ENCODE assay signal across 20 cellular contexts in genomic region chr13:51541037-51541436, GRCh38. TPM values are rescaled to one million over a fixed set of nuclear protein-coding genes. Genes with fewer than 3 reads are reported as not detected.
DNase-seq lines count a peak whose midpoint lies in the region; ATAC-seq and TF ChIP-seq lines count a peak whose summit lies in the region.
"Had no signal": no experiment of that assay in that cellular context is flagged by ENCODE, and none has a peak within 500 bp of the region (broad histone marks: within the 10 kb centered on the region; RNA-seq: fewer than 3 reads in every experiment).

No MANE protein-coding gene starts in this region.

- H3K27me3 Mint-ChIP-seq in HFFc6 (ENCODE audit: insufficient read depth) = no peaks in the 10 kb centered on the region; the same call in 1 of the 2 replicates

- TF ChIP-seq CTCF in 22Rv1 (IDR thresholded peaks at IDR 0.05) (no peak), gastroesophageal sphincter (IDR thresholded peaks at IDR 0.05) (no peak), HFFc6 (IDR thresholded peaks at IDR 0.05) (no peak)

- peak overlapping the region; percentile 10 for H3K9ac ChIP-seq in rectal smooth muscle tissue (ENCODE audit: low read length)

- no peak for TF ChIP-seq POLR2A in gastroesophageal sphincter (IDR thresholded peaks at IDR 0.05)

- ATAC-seq in gastroesophageal sphincter (no peak), HG03439 (IDR thresholded peaks at IDR 0.05; ENCODE audit: unreplicated experiment) (no peak)
- no peak for ATAC-seq in stimulated activated effector memory CD8-positive, alpha-beta T cell treated with anti-CD3 and anti-CD28 coated beads, Interleukin-12 subunit alpha, Interleukin-12 subunit beta, amount 100 ng/mL, for 72 hours

- H3K27ac ChIP-seq in 22Rv1 (peak overlapping the region; percentile 73; the same call in 1 of the 2 replicates), gastroesophageal sphincter (peak overlapping the region in 3 of 4 donors; percentile 21 to 57 (median 57)), rectal smooth muscle tissue (ENCODE audit: low read depth, low read length) (peak overlapping the region; percentile 42)

- H3K4me3 ChIP-seq in gastroesophageal sphincter = no peak overlapping the region
- H3K4me3 ChIP-seq in rectal smooth muscle tissue (ENCODE audit: low read length) = no peak overlapping the region
- H3K4me3 ChIP-seq: K562, MG63 had no signal

- H3K4me1 ChIP-seq in gastroesophageal sphincter (peaks cover 0 to 43% (median 10%) of the 10 kb centered on the region in 3 donors), rectal smooth muscle tissue (ENCODE audit: control insufficient read depth, insufficient read depth, low read length) (peaks cover 21% of the 10 kb centered on the region)

- TF ChIP-seq EP300 in gastroesophageal sphincter (IDR thresholded peaks at IDR 0.05) = no peak

- no peaks in the 10 kb centered on the region for H3K9me3 Mint-ChIP-seq in stimulated activated effector memory CD8-positive, alpha-beta T cell treated with anti-CD3 and anti-CD28 coated beads, Interleukin-12 subunit alpha, Interleukin-12 subunit beta, amount 100 ng/mL, for 72 hours
- no peaks in the 10 kb centered on the region for H3K9me3 Mint-ChIP-seq in HFFc6

- H3K4me1 Mint-ChIP-seq in stimulated activated effector memory CD8-positive, alpha-beta T cell treated with anti-CD3 and anti-CD28 coated beads, Interleukin-12 subunit alpha, Interleukin-12 subunit beta, amount 100 ng/mL, for 72 hours = peaks cover 16% of the 10 kb centered on the region
- peaks cover 31% of the 10 kb centered on the region for H3K4me1 Mint-ChIP-seq in HFFc6 (ENCODE audit: low read depth)

- DNase-seq in NCI-H82 (lab: John Stamatoyannopoulos, UW) (peak; percentile 75), HFFc6 (no peak)
- DNase-seq in activated CD4-positive, CD25-positive, alpha-beta regulatory T cell treated with anti-CD3 and anti-CD28 coated beads, Interleukin-2, amount 50 U/mL, for 72 hours = no peak
- no peak for DNase-seq in stimulated activated effector memory CD8-positive, alpha-beta T cell treated with anti-CD3 and anti-CD28 coated beads, Interleukin-12 subunit alpha, Interleukin-12 subunit beta, amount 100 ng/mL, for 72 hours (ENCODE audit: low spot score in 2 of 2)
- DNase-seq: CD4-positive, CD25-positive, alpha-beta regulatory T cell; DND-41; MG63; NCI-H1417; NCI-H1694 treated with DMSO at 0.1 percent for 48 hours; NCI-H2081 treated with DMSO at 0.1 percent for 48 hours; NCI-H2171 treated with DMSO at 0.1 percent for 48 hours; NCI-H524 treated with DMSO at 0.1 percent for 48 hours; RPMI8226; SHP77; SW 1271 had no signal

- H3K4me3 Mint-ChIP-seq in stimulated activated effector memory CD8-positive, alpha-beta T cell treated with anti-CD3 and anti-CD28 coated beads, Interleukin-12 subunit alpha, Interleukin-12 subunit beta, amount 100 ng/mL, for 72 hours = no peak overlapping the region
- no peak overlapping the region for H3K4me3 Mint-ChIP-seq in HFFc6
- H3K4me3 Mint-ChIP-seq: CD4-positive, CD25-positive, alpha-beta regulatory T cell had no signal

- H3K36me3 Mint-ChIP-seq in stimulated activated effector memory CD8-positive, alpha-beta T cell treated with anti-CD3 and anti-CD28 coated beads, Interleukin-12 subunit alpha, Interleukin-12 subunit beta, amount 100 ng/mL, for 72 hours = no peaks in the 10 kb centered on the region
- H3K36me3 Mint-ChIP-seq in HFFc6 (ENCODE audit: low read depth) = no peaks in the 10 kb centered on the region
- H3K36me3 Mint-ChIP-seq: CD4-positive, CD25-positive, alpha-beta regulatory T cell had no signal

- H3K27me3 ChIP-seq in gastroesophageal sphincter (no peaks in the 10 kb centered on the region), rectal smooth muscle tissue (ENCODE audit: control insufficient read depth, insufficient read depth, low read length) (no peaks in the 10 kb centered on the region)
- H3K27me3 ChIP-seq: MG63 had no signal

- H3K27ac Mint-ChIP-seq in stimulated activated effector memory CD8-positive, alpha-beta T cell treated with anti-CD3 and anti-CD28 coated beads, Interleukin-12 subunit alpha, Interleukin-12 subunit beta, amount 100 ng/mL, for 72 hours = no peak overlapping the region
- no peak overlapping the region for H3K27ac Mint-ChIP-seq in HFFc6

- 63 to 66% methylated on average over 3 of the region's 3 CpGs for WGBS in gastroesophageal sphincter (ENCODE audit: low coverage in 1 of 2), 2 donors

- no peaks in the 10 kb centered on the region for H3K9me3 ChIP-seq in gastroesophageal sphincter
- H3K9me3 ChIP-seq: MG63 had no signal

- H3K36me3 ChIP-seq in gastroesophageal sphincter = no peaks in the 10 kb centered on the region
- H3K36me3 ChIP-seq in rectal smooth muscle tissue (ENCODE audit: control insufficient read depth, insufficient read depth, low read length) = no peaks in the 10 kb centered on the region
- H3K36me3 ChIP-seq: MG63 had no signal

RNA-seq across cellular contexts. Expression of gene WDFY2, which starts 43.2 kb away (rescaled TPM):
- total RNA-seq in gastroesophageal sphincter = 10 to 100 TPM in 2 of 4 donors, 1 to 10 TPM in 2; 5.2 to 11.5 (median 8.5) TPM
- total RNA-seq in HFFc6 (2021; fragmentation: NEBNext Ultra II Directional; extraction: Animal tissue kit (Norgen Biotek cat#: 25700)) = 10 to 100 TPM; 11.4 to 15.7 (median 13.4) TPM
